Comparison of ENCODE assay signal across 12 cellular contexts in the genomic region with DNA sequence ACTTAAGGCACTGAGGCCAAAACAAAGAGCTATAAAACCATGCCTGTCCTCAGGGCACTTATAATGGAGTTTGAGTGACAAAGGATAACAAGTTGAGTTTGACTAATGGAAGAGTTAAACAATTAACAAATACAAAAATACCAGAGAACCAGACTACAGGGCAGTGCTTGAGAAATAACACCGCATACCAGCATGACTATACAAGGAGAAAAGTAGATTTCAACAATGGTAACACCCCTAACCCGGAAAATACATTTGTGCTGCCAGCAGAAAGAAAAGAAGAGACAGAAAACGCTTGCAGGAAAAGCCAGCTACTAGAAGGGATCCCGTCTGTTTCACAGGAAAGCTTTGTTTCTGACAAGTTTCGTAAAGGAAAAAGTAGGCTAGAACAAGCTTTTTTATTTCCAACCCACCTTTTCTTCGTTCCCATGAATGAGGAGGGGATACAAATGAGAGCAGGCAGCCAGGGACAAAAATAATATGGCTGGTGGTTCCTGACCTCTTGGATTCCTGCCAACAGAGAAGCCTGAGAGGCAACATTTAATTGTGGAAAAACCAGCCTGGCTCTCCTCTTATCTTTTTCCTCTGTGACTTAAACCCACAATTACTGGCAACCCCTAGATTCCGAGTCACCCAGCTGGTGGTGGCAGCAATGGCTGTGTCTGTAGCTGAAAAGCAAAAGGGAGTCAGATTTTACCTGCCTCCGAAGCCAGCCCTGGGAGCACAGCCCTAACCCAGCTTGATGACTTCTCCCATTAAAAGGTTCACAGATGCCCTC. TPM values are rescaled to one million over a fixed set of nuclear protein-coding genes. Genes with fewer than 3 reads are reported as not detected.
DNase-seq lines count a peak whose midpoint lies in the region; ATAC-seq and TF ChIP-seq lines count a peak whose summit lies in the region.
"Had no signal": no experiment of that assay in that cellular context is flagged by ENCODE, and none has a peak within 500 bp of the region (broad histone marks: within the 10 kb centered on the region; RNA-seq: fewer than 3 reads in every experiment).

No MANE protein-coding gene starts in this region.

- H3K9me3 ChIP-seq in SJCRH30 (replicated peaks) (no peaks in the 10 kb centered on the region), sigmoid colon (no peaks in the 10 kb centered on the region)
- H3K9me3 ChIP-seq: ovary had no signal

- no peak for TF ChIP-seq POLR2A in sigmoid colon (IDR thresholded peaks at IDR 0.05)

- H3K4me1 ChIP-seq in SJCRH30 (peaks cover 51% of the 10 kb centered on the region), sigmoid colon (peaks cover 0 to 62% (median 55%) of the 10 kb centered on the region in 4 donors)

- H3K36me3 Mint-ChIP-seq in activated naive CD4-positive, alpha-beta T cell treated with anti-CD3 and anti-CD28 coated beads, Interleukin-2, amount 50 U/mL, for 72 hours: no peaks in the 10 kb centered on the region

- H3K9me3 Mint-ChIP-seq in activated naive CD4-positive, alpha-beta T cell treated with anti-CD3 and anti-CD28 coated beads, Interleukin-2, amount 50 U/mL, for 72 hours: peaks cover 0 to 6% of the 10 kb centered on the region in 2 donors

- H3K4me3 ChIP-seq in SJCRH30 (no peak overlapping the region), fibroblast of the aortic adventitia (ENCODE audit: low read depth, low read length) (no peak overlapping the region), sigmoid colon (no peak overlapping the region), H7 (ENCODE audit: insufficient read depth, low read depth, low read length) (no peak overlapping the region)
- H3K4me3 ChIP-seq: ovary had no signal

- TF ChIP-seq EP300 in sigmoid colon (IDR thresholded peaks at IDR 0.05): no peak

- peak overlapping the region; percentile 22 for H3K27ac ChIP-seq in SJCRH30
- peak overlapping the region; percentile 71 to 86 (median 80) for H3K27ac ChIP-seq in sigmoid colon

- intact Hi-C loops in sigmoid colon (cut with DNase I): loop anchor here (2.0 kb wide), 1 partner anchor 55 kb away; no protein-coding TSS in a partner anchor

- 62 to 69% methylated on average over 8 of the region's 8 CpGs for WGBS in sigmoid colon, 2 donors

- TF ChIP-seq CTCF in fibroblast of the aortic adventitia (IDR thresholded peaks at IDR 0.05; ENCODE audit: insufficient read depth, low read length) (no peak), sigmoid colon (IDR thresholded peaks at IDR 0.05) (no peak)

- ATAC-seq in activated naive CD4-positive, alpha-beta T cell treated with anti-CD3 and anti-CD28 coated beads, Interleukin-2, amount 50 U/mL, for 72 hours: no peak

- H3K27ac Mint-ChIP-seq in activated naive CD4-positive, alpha-beta T cell treated with anti-CD3 and anti-CD28 coated beads, Interleukin-2, amount 50 U/mL, for 72 hours: no peak overlapping the region

- DNase-seq in NCI-H1105 (lab: John Stamatoyannopoulos, UW) (peak; percentile 95), SJCRH30 (peak; percentile 45 to 76), fibroblast of the aortic adventitia (ENCODE audit: low read depth) (peak; percentile 65), sigmoid colon (no peak), H7 (no peak), GM03348 (ENCODE audit: low spot score) (no peak)
- DNase-seq in activated naive CD4-positive, alpha-beta T cell treated with anti-CD3 and anti-CD28 coated beads, Interleukin-2, amount 50 U/mL, for 72 hours (ENCODE audit: low spot score in 2 of 2): no peak
- no peak for DNase-seq in stimulated activated CD4-positive, alpha-beta T cell treated with anti-CD3 and anti-CD28 coated beads, Interleukin-4, amount 100 ng/mL, for 1 hour
- DNase-seq: activated CD8-positive, alpha-beta memory T cell treated with anti-CD3 and anti-CD28 coated beads for 24 hours; NCI-H526 treated with DMSO at 0.1 percent for 48 hours; stimulated activated naive CD4-positive, alpha-beta T cell had no signal

- H3K27me3 ChIP-seq in SJCRH30: no peaks in the 10 kb centered on the region
- no peaks in the 10 kb centered on the region for H3K27me3 ChIP-seq in sigmoid colon
- no peaks in the 10 kb centered on the region for H3K27me3 ChIP-seq in H7 (ENCODE audit: control insufficient read depth, insufficient read depth, low read length)
- H3K27me3 ChIP-seq: ovary had no signal

- H3K36me3 ChIP-seq in SJCRH30 (no peaks in the 10 kb centered on the region), sigmoid colon (no peaks in the 10 kb centered on the region), H7 (replicated peaks; ENCODE audit: control insufficient read depth, insufficient read depth, low read length) (no peaks in the 10 kb centered on the region)
- H3K36me3 ChIP-seq: ovary had no signal

RNA-seq across cellular contexts. Expression of gene WLS, which starts 56.5 kb away (rescaled TPM):
- total RNA-seq in SJCRH30 (2014; rRNA removed; shearing (Covaris generic)): 38.1 and 43.2 TPM in 2 replicates
- total RNA-seq in fibroblast of the aortic adventitia (ENCODE audit: low replicate concordance): 27.3 and 235 TPM in 2 replicates
- total RNA-seq in sigmoid colon: 100 to 1,000 TPM in 3 of 4 donors, 10 to 100 TPM in 1; 99.2 to 188 (median 134) TPM
- 10 to 100 TPM; 12.6 to 37.7 (median 16.9) TPM for polyA plus RNA-seq in sigmoid colon
- not detected for total RNA-seq in activated naive CD4-positive, alpha-beta T cell treated with anti-CD3 and anti-CD28 coated beads, Interleukin-2, amount 50 U/mL, for 72 hours
- total RNA-seq in H7 (2014; rRNA removed; shearing (Covaris generic)): 8.3 and 9.5 TPM in 2 replicates

Comparison
In these comparisons a context has a peak if more than half of its experiments do, and no peak if none do; other contexts are left out.
1. DNase-seq: peak in NCI-H1105 (single experiment), SJCRH30 (2 of 2) and fibroblast of the aortic adventitia (single experiment); none in sigmoid colon (single experiment), activated naive CD4-positive, alpha-beta T cell treated with anti-CD3 and anti-CD28 coated beads, Interleukin-2, amount 50 U/mL, for 72 hours (0 of 2), H7 (single experiment), GM03348 (single experiment) and stimulated activated CD4-positive, alpha-beta T cell treated with anti-CD3 and anti-CD28 coated beads, Interleukin-4, amount 100 ng/mL, for 1 hour (single experiment).